In genomic region chr18:59705145-59705544, GRCh38 we compare ENCODE assay signal across 18 cellular contexts. TPM values are rescaled to one million over a fixed set of nuclear protein-coding genes. Genes with fewer than 3 reads are reported as not detected.
"Had no signal": no experiment of that assay in that cellular context is flagged by ENCODE, and none has a peak within 500 bp of the region (broad histone marks: within the 10 kb centered on the region; RNA-seq: fewer than 3 reads in every experiment).

No MANE protein-coding gene starts in this region.

- H3K27ac ChIP-seq: cardiac muscle cell, dorsolateral prefrontal cortex, epithelial cell of prostate, ovary, spleen, thoracic aorta, upper lobe of right lung, WERI-Rb-1 had no signal

- H3K27me3 ChIP-seq: ovary, upper lobe of right lung had no signal

- H3K9me3 ChIP-seq: ovary, spleen, thoracic aorta, upper lobe of right lung had no signal

- H3K4me1 ChIP-seq: spleen, upper lobe of right lung had no signal

- H3K4me3 ChIP-seq: cardiac muscle cell, dorsolateral prefrontal cortex, ovary, spleen, thoracic aorta, upper lobe of right lung had no signal

- DNase-seq: activated CD4-positive, alpha-beta T cell treated with anti-CD3 and anti-CD28 coated beads, Interleukin-2, amount 50 U/mL, for 4 hours; activated gamma-delta T cell; amniotic stem cell; dorsolateral prefrontal cortex; endodermal cell; immature natural killer cell; left ventricle myocardium superior; naive thymus-derived CD8-positive, alpha-beta T cell; ovary; spleen; stimulated activated naive B cell treated with anti-CD40 and anti-IgM and Interleukin-4, amounts not matched to agents 10 μg/mL and 1 μg/mL and 100 μg/mL, for 72 hours; T-helper 17 cell; upper lobe of right lung; WERI-Rb-1 had no signal

- H3K36me3 ChIP-seq: cardiac muscle cell, ovary, spleen, thoracic aorta, upper lobe of right lung, WERI-Rb-1 had no signal

RNA-seq across cellular contexts. Expression of gene CCBE1, which starts 7.9 kb away (rescaled TPM):
- total RNA-seq: activated CD8-positive, alpha-beta memory T cell treated with anti-CD3 and anti-CD28 coated beads for 36 hours; naive thymus-derived CD8-positive, alpha-beta T cell; T-helper 17 cell had no signal
